ENCODE assay signal across 6 cellular contexts in genomic region chr6:32193096-32193495, GRCh38. TPM values are rescaled to one million over a fixed set of nuclear protein-coding genes. Genes with fewer than 3 reads are reported as not detected.
A peak's percentile ranks its signal among the peaks of the same experiment; 100 is the strongest.
DNase-seq lines count a peak whose midpoint lies in the region; ATAC-seq and TF ChIP-seq lines count a peak whose summit lies in the region.
"Not testable (repeated sequence)": the region's sequence is repeated elsewhere in the genome, so short reads cannot be mapped to it uniquely, and the experiment has no call there.

No MANE protein-coding gene starts in this region.

- not testable (repeated sequence) for H3K36me3 Mint-ChIP-seq in HFFc6 (ENCODE audit: low read depth)
- peaks cover 20% of the 10 kb centered on the region for H3K36me3 Mint-ChIP-seq in activated CD4-positive, alpha-beta T cell treated with anti-CD3 and anti-CD28 coated beads for 36 hours (ENCODE audit: low read depth)

- H3K36me3 ChIP-seq in mammary epithelial cell (ENCODE audit: insufficient read depth, low read length); iPS-20b (ENCODE audit: insufficient read depth, low read depth, low read length); osteoblast (ENCODE audit: insufficient read depth, low read length); uterus: not testable (repeated sequence)

- dilution Hi-C loops in mammary epithelial cell (cut with HindIII; ENCODE audit: low sequenced_read_pairs), result not testable (repeated sequence)

- H3K4me1 ChIP-seq in mammary epithelial cell (ENCODE audit: insufficient read depth, low read length), result peaks cover 30% of the 10 kb centered on the region
- peaks cover 28% of the 10 kb centered on the region; the same call in 1 of the 2 replicates for H3K4me1 ChIP-seq in iPS-20b (ENCODE audit: insufficient read depth, low read length)
- H3K4me1 ChIP-seq in osteoblast (ENCODE audit: insufficient read depth, low read length), result peaks cover 32% of the 10 kb centered on the region
- not testable (repeated sequence) for H3K4me1 ChIP-seq in uterus

- not testable (repeated sequence) for ATAC-seq in activated CD4-positive, alpha-beta T cell treated with anti-CD3 and anti-CD28 coated beads for 36 hours

- not testable (repeated sequence) for H3K27me3 Mint-ChIP-seq in HFFc6 (ENCODE audit: insufficient read depth); activated CD4-positive, alpha-beta T cell treated with anti-CD3 and anti-CD28 coated beads for 36 hours

- DNase-seq in HFFc6; activated CD4-positive, alpha-beta T cell treated with anti-CD3 and anti-CD28 coated beads for 36 hours; mammary epithelial cell; osteoblast (ENCODE audit: insufficient read length, low spot score, missing footprints); uterus: not testable (repeated sequence)

- not testable (repeated sequence) for H3K9me3 Mint-ChIP-seq in HFFc6; activated CD4-positive, alpha-beta T cell treated with anti-CD3 and anti-CD28 coated beads for 36 hours (ENCODE audit: low read depth)

- not testable (repeated sequence) for H3K9me3 ChIP-seq in mammary epithelial cell (replicated peaks; ENCODE audit: insufficient read depth, low read length); iPS-20b (ENCODE audit: insufficient read depth, low read depth, low read length); osteoblast (ENCODE audit: low read depth, low read length); uterus

- peaks cover 16% of the 10 kb centered on the region for H3K79me2 ChIP-seq in mammary epithelial cell (ENCODE audit: insufficient read depth, low read length)
- peaks cover 15% of the 10 kb centered on the region for H3K79me2 ChIP-seq in osteoblast (ENCODE audit: insufficient read depth, low read length)

- H3K4me2 ChIP-seq in mammary epithelial cell (ENCODE audit: insufficient read depth, low read depth, low read length), result not testable (repeated sequence)
- peak overlapping the region; percentile 61 for H3K4me2 ChIP-seq in osteoblast (ENCODE audit: insufficient read depth, low read length)

- peak overlapping the region; percentile 18; the same call in 1 of the 2 replicates for H3K4me3 Mint-ChIP-seq in HFFc6
- peak overlapping the region; percentile 95 for H3K4me3 Mint-ChIP-seq in activated CD4-positive, alpha-beta T cell treated with anti-CD3 and anti-CD28 coated beads for 36 hours

- POLR2A ChIA-PET in activated CD4-positive, alpha-beta T cell treated with anti-CD3 and anti-CD28 coated beads for 36 hours (lab: Charles Lee), result interaction anchor here (2.6 kb wide), 1 partner anchor 10 kb away, joined by 9 read pairs; no protein-coding TSS in a partner anchor

- BruUV-seq in mammary epithelial cell (replicated peaks; lab: Mats Ljungman, UMichigan), result not testable (repeated sequence)

- H3K4me1 Mint-ChIP-seq in HFFc6 (ENCODE audit: low read depth), result peaks cover 53% of the 10 kb centered on the region
- peaks cover 44% of the 10 kb centered on the region for H3K4me1 Mint-ChIP-seq in activated CD4-positive, alpha-beta T cell treated with anti-CD3 and anti-CD28 coated beads for 36 hours

- not testable (repeated sequence) for H3K9ac ChIP-seq in mammary epithelial cell (ENCODE audit: insufficient read depth, low read length)
- H3K9ac ChIP-seq in iPS-20b (ENCODE audit: low read depth, low read length), result peak overlapping the region; percentile 29; the same call in 1 of the 2 replicates

- WGBS in mammary epithelial cell (ENCODE audit: low coverage, missing lambda C conversion rate), result 87% methylated on average over 13 of the region's 13 CpGs

- intact Hi-C loops in activated CD4-positive, alpha-beta T cell treated with anti-CD3 and anti-CD28 coated beads for 36 hours (cut with DNase I, micrococcal nuclease), result loop anchor here (10.0 kb wide), 3 partner anchors 218 to 1222 kb away; partner anchors contain the start of genes CUTA (in 1 of the 2), DXO (in 1 of the 2) and PHF1 (in 1 of the 2)
- intact Hi-C loops in mammary epithelial cell (cut with micrococcal nuclease), result loop anchor here (10.0 kb wide), 1 partner anchor 458 kb away; the partner anchor contains the start of gene CLIC1
- intact Hi-C loops in uterus (cut with DNase I; ENCODE audit: low total_unique reads), result not testable (repeated sequence)

- H4K20me1 ChIP-seq in mammary epithelial cell (ENCODE audit: insufficient read depth, low read length); osteoblast (ENCODE audit: insufficient read depth, low read length): not testable (repeated sequence)

- not testable (repeated sequence) for TF ChIP-seq CTCF in HFFc6 (IDR thresholded peaks at IDR 0.05); mammary epithelial cell (conservative IDR thresholded peaks at IDR 0.05 in 1 of 2, IDR thresholded peaks at IDR 0.05 in 1 of 2; ENCODE audit: extremely low read depth in 1 of 2, insufficient read depth in 1 of 2, low read depth in 1 of 2, low read length in 2 of 2); osteoblast (IDR thresholded peaks at IDR 0.05; ENCODE audit: extremely low read depth, low read depth, low read length); uterus (IDR thresholded peaks at IDR 0.05)

- not testable (repeated sequence) for H3K27ac ChIP-seq in mammary epithelial cell (ENCODE audit: insufficient read depth, low read depth, low read length); iPS-20b (ENCODE audit: low read length); osteoblast (ENCODE audit: low read depth, low read length)
- H3K27ac ChIP-seq in uterus, result peak overlapping the region; percentile 98 to 100

- not testable (repeated sequence) for H3K4me3 ChIP-seq in mammary epithelial cell (replicated peaks in 1 of 3; ENCODE audit: insufficient read depth in 1 of 3, low read depth in 2 of 3, low read length in 3 of 3); osteoblast (ENCODE audit: insufficient read depth, low read length); uterus
- H3K4me3 ChIP-seq in iPS-20b (ENCODE audit: low read length), result peak overlapping the region; percentile 10; the same call in 1 of the 2 replicates

- in situ Hi-C loops in mammary epithelial cell (cut with MboI; ENCODE audit: low sequenced_read_pairs in 2 of 2), result not testable (repeated sequence)

- TF ChIP-seq POLR2A in uterus (IDR thresholded peaks at IDR 0.05), result not testable (repeated sequence)

- CTCF ChIA-PET in activated CD4-positive, alpha-beta T cell treated with anti-CD3 and anti-CD28 coated beads for 36 hours (lab: Charles Lee), result interaction anchor here (0.6 to 1.6 kb wide), 6 partner anchors 13 to 704 kb away, joined by 3 to 5 read pairs (median 4); partner anchors contain the start of genes FKBPL and PRRT1
- CTCF ChIA-PET in mammary epithelial cell (lab: Charles Lee; ENCODE audit: low non-redundant PET), result not testable (repeated sequence)

- peak overlapping the region; percentile 86 for H3K27ac Mint-ChIP-seq in HFFc6
- peak overlapping the region; percentile 96 for H3K27ac Mint-ChIP-seq in activated CD4-positive, alpha-beta T cell treated with anti-CD3 and anti-CD28 coated beads for 36 hours

- H3K27me3 ChIP-seq in mammary epithelial cell (ENCODE audit: insufficient read depth, low read length); iPS-20b (ENCODE audit: insufficient read depth, low read length); osteoblast (ENCODE audit: insufficient read depth, low read length); uterus: not testable (repeated sequence)

- H2AFZ ChIP-seq in mammary epithelial cell (ENCODE audit: low read depth, low read length) (peak overlapping the region; percentile 84), osteoblast (ENCODE audit: low read length) (peak overlapping the region; percentile 81)

RNA-seq across cellular contexts. Expression of gene GPSM3, which starts 0.7 kb away (rescaled TPM):
- 10 to 100 TPM in 1 of 6 experiments, 1 to 10 TPM in 5; 4.0 to 10.1 (median 7.6) TPM for total RNA-seq in HFFc6 (2021; fragmentation: NEBNext Ultra II Directional; extraction: Animal tissue kit (Norgen Biotek cat#: 25700))
- total RNA-seq in activated CD4-positive, alpha-beta T cell treated with anti-CD3 and anti-CD28 coated beads for 36 hours, result 10 to 100 TPM; 82.6 to 94.8 TPM
- total RNA-seq in mammary epithelial cell, result 1 to 10 TPM; 1.7 to 3.1 TPM
- polyA plus RNA-seq in mammary epithelial cell, result 3.9 TPM
- polyA minus RNA-seq in mammary epithelial cell, result 1.3 TPM
- 0.88 and 1.1 TPM in 2 replicates for total RNA-seq in osteoblast
- 1 to 10 TPM in 3 of 4 donors, not detected in 1; 2.3 to 9.7 (median 3.5) TPM for total RNA-seq in uterus

RNA-seq across cellular contexts. Expression of gene PBX2, which starts 3.1 kb away (rescaled TPM):
- 10 to 100 TPM; 50.7 to 61.4 (median 56.2) TPM for total RNA-seq in HFFc6 (2021; fragmentation: NEBNext Ultra II Directional; extraction: Animal tissue kit (Norgen Biotek cat#: 25700))
- 10 to 100 TPM; 64.9 to 77.9 TPM for total RNA-seq in activated CD4-positive, alpha-beta T cell treated with anti-CD3 and anti-CD28 coated beads for 36 hours
- total RNA-seq in mammary epithelial cell (10 to 100 TPM; 28.5 to 59.1 TPM), osteoblast (17.4 and 18.6 TPM in 2 replicates), uterus (100 to 1,000 TPM in 1 of 4 donors, 10 to 100 TPM in 3; 35.1 to 150 (median 57.7) TPM)
- polyA plus RNA-seq in mammary epithelial cell, result 39.1 TPM
- 30.7 TPM for polyA minus RNA-seq in mammary epithelial cell

RNA-seq across cellular contexts. Expression of gene AGER, which starts 9.0 kb away (rescaled TPM):
- 1 to 10 TPM; 6.2 to 7.6 (median 6.5) TPM for total RNA-seq in HFFc6 (2021; fragmentation: NEBNext Ultra II Directional; extraction: Animal tissue kit (Norgen Biotek cat#: 25700))
- 10 to 100 TPM; 24.4 to 28.0 TPM for total RNA-seq in activated CD4-positive, alpha-beta T cell treated with anti-CD3 and anti-CD28 coated beads for 36 hours
- 1 to 10 TPM in 1 of 2 donors, under 1 TPM in 1; 0.33 to 6.1 TPM for total RNA-seq in mammary epithelial cell
- polyA plus RNA-seq in mammary epithelial cell, result 1.8 TPM
- not detected for polyA minus RNA-seq in mammary epithelial cell
- under 0.01 TPM in 2 replicates for total RNA-seq in osteoblast
- total RNA-seq in uterus, result 10 to 100 TPM in 1 of 4 donors, 1 to 10 TPM in 1, under 1 TPM in 1, not detected in 1; 0.59 to 12.4 (median 2.5) TPM

RNA-seq across cellular contexts. Expression of gene RNF5, which starts 14.9 kb away (rescaled TPM):
- 10 to 100 TPM; 30.0 to 37.4 (median 34.7) TPM for total RNA-seq in HFFc6 (2021; fragmentation: NEBNext Ultra II Directional; extraction: Animal tissue kit (Norgen Biotek cat#: 25700))
- 10 to 100 TPM; 51.7 to 65.6 TPM for total RNA-seq in activated CD4-positive, alpha-beta T cell treated with anti-CD3 and anti-CD28 coated beads for 36 hours
- total RNA-seq in mammary epithelial cell (10 to 100 TPM; 28.4 to 28.7 TPM), osteoblast (25.3 and 32.9 TPM in 2 replicates), uterus (10 to 100 TPM; 45.6 to 84.7 (median 56.3) TPM)
- polyA plus RNA-seq in mammary epithelial cell, result 65.3 TPM
- polyA minus RNA-seq in mammary epithelial cell, result 47.0 TPM

RNA-seq across cellular contexts. Expression of gene AGPAT1, which starts 17.2 kb away (rescaled TPM):
- 100 to 1,000 TPM in 5 of 6 experiments, 10 to 100 TPM in 1; 88.8 to 114 (median 104) TPM for total RNA-seq in HFFc6 (2021; fragmentation: NEBNext Ultra II Directional; extraction: Animal tissue kit (Norgen Biotek cat#: 25700))
- 10 to 100 TPM; 30.4 to 30.5 TPM for total RNA-seq in activated CD4-positive, alpha-beta T cell treated with anti-CD3 and anti-CD28 coated beads for 36 hours
- total RNA-seq in mammary epithelial cell, result 10 to 100 TPM; 32.5 to 56.5 TPM
- polyA plus RNA-seq in mammary epithelial cell, result 97.8 TPM
- polyA minus RNA-seq in mammary epithelial cell, result 143 TPM
- total RNA-seq in osteoblast, result 17.4 and 19.2 TPM in 2 replicates
- 10 to 100 TPM; 14.2 to 71.2 (median 37.7) TPM for total RNA-seq in uterus

Comparison
In these comparisons a context has a peak if more than half of its experiments do, and no peak if none do; other contexts are left out.
1. RNA of gene GPSM3, which starts 0.7 kb away (total RNA-seq): 82.6 to 94.8 TPM in activated CD4-positive, alpha-beta T cell treated with anti-CD3 and anti-CD28 coated beads for 36 hours; 4.0 to 10.1 TPM in HFFc6, 2.3 to 9.7 TPM in uterus, 1.7 to 3.1 TPM in mammary epithelial cell and 0.88 to 1.1 TPM in osteoblast; every median in the first group is over 4 times any median in the second.